ENCODE assay signal across 9 cellular contexts in the genomic region with DNA sequence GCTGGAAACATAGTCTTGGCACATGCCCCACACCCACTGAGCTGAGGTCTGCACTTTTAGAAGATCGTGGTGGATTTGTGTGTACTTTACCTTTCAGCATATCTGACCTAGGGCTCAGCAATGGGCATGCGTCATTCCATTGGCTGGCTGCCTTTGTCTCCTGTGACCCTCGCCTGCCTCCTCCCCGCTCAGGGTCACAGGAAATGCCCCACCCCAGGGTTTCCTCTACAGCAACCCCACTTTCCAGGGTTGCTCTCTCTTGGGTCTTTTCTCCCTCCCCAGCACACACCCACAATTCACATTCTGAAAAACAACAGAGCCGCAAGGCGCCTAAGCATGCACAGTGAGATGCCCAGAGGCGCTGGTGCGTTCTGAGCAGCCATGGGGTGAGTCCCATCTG. TPM values are rescaled to one million over a fixed set of nuclear protein-coding genes. Genes with fewer than 3 reads are reported as not detected.
"Had no signal": no experiment of that assay in that cellular context is flagged by ENCODE, and none has a peak within 500 bp of the region (broad histone marks: within the 10 kb centered on the region; RNA-seq: fewer than 3 reads in every experiment).

No MANE protein-coding gene starts in this region.

RNA-seq across cellular contexts. Expression of a gene that starts 29.2 kb away (rescaled TPM):
- total RNA-seq: activated CD4-positive, alpha-beta T cell treated with anti-CD3 and anti-CD28 coated beads for 36 hours; activated CD4-positive, alpha-beta T cell treated with anti-CD3 and anti-CD28 coated beads, Interleukin-2, amount 10 ng/mL, durations not matched to agents 24 days and 14 days; activated CD8-positive, alpha-beta memory T cell treated with anti-CD3 and anti-CD28 coated beads for 36 hours; activated CD8-positive, alpha-beta T cell treated with anti-CD3 and anti-CD28 coated beads, Interleukin-2, amount 10 ng/mL, durations not matched to agents 7 days and 5 days; activated naive CD4-positive, alpha-beta T cell treated with anti-CD3 and anti-CD28 coated beads, Interleukin-2, amount 50 U/mL, for 72 hours; activated naive CD8-positive, alpha-beta T cell treated with anti-CD3 and anti-CD28 coated beads, Interleukin-2, amount 10 ng/mL, durations not matched to agents 7 days and 5 days; activated T-cell treated with anti-CD3 and anti-CD28 coated beads, Interleukin-2, amount 50 U/mL, for 72 hours; cardiac muscle cell; foreskin keratinocyte had no signal
